20 cellular contexts compared by ENCODE assay signal in the genomic region with DNA sequence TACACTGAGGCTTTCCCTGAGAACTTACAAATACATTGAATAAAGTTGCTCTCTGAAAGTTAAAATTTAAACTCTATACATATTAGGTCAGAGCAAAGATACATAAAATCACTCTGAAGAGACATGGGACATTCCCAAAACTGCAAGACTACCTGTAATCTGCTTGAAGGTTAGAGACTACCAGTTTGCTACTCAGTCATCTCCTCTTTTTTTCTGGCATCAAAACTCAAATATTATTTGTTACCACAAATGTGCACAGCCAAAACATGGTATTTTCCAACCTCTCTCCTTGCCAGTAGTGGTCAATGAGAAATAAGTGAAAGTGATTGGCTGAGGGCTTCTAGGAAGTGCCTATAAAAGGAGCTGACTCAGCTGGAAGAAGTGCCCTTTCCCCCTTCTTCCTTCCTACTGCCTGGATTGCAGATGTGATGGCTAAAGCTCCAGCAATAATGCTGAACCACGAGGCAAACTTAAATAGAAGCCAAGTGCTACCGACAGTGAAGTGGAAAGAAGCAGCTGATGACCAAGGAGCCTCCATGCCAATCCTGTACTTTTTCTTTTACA. TPM values are rescaled to one million over a fixed set of nuclear protein-coding genes. Genes with fewer than 3 reads are reported as not detected.
DNase-seq lines count a peak whose midpoint lies in the region; ATAC-seq, FAIRE-seq and TF ChIP-seq lines count a peak whose summit lies in the region.
"Had no signal": no experiment of that assay in that cellular context is flagged by ENCODE, and none has a peak within 500 bp of the region (broad histone marks: within the 10 kb centered on the region; RNA-seq: fewer than 3 reads in every experiment).

No MANE protein-coding gene starts in this region.

- no peaks in the 10 kb centered on the region for H3K27me3 ChIP-seq in CD4-positive, CD25-positive, alpha-beta regulatory T cell (ENCODE audit: control insufficient read depth, insufficient read depth, low read length)
- H3K27me3 ChIP-seq in upper lobe of left lung (no peaks in the 10 kb centered on the region), gastrocnemius medialis (no peaks in the 10 kb centered on the region), heart right ventricle (no peaks in the 10 kb centered on the region)
- H3K27me3 ChIP-seq: esophagus squamous epithelium had no signal

- CTCF ChIA-PET in A549 (lab: Yijun Ruan, JAX) = interaction anchor here (1.5 kb wide), 1 partner anchor 12 kb away, joined by 4 read pairs; no protein-coding TSS in a partner anchor
- CTCF ChIA-PET in activated CD4-positive, alpha-beta memory T cell treated with anti-CD3 and anti-CD28 coated beads for 36 hours (lab: Charles Lee) = interaction anchor here (0.6 to 3.1 kb wide), 16 partner anchors 10 to 168 kb away, joined by 3 to 24 read pairs (median 4); partner anchors contain the start of gene GZMA

- intact Hi-C loops in activated CD4-positive, alpha-beta memory T cell treated with anti-CD3 and anti-CD28 coated beads for 36 hours (cut with micrococcal nuclease) = loop anchor here (1.0 to 2.0 kb wide), 7 partner anchors 11 to 383 kb away; partner anchors contain the start of gene GZMA
- intact Hi-C loops in gastrocnemius medialis (cut with DNase I; ENCODE audit: low total_unique reads) (no loop called here), heart right ventricle (cut with DNase I) (no loop called here)

- H3K9me3 ChIP-seq in A549 = no peaks in the 10 kb centered on the region
- H3K9me3 ChIP-seq in CD4-positive, CD25-positive, alpha-beta regulatory T cell (ENCODE audit: control insufficient read depth in 2 of 2, low read length in 2 of 2) = no peaks in the 10 kb centered on the region
- no peaks in the 10 kb centered on the region for H3K9me3 ChIP-seq in upper lobe of left lung
- H3K9me3 ChIP-seq in gastrocnemius medialis = no peaks in the 10 kb centered on the region
- H3K9me3 ChIP-seq in heart right ventricle = no peaks in the 10 kb centered on the region
- H3K9me3 ChIP-seq: esophagus squamous epithelium, thoracic aorta had no signal

- peak overlapping the region in 3 of 4 donors; percentile 6 to 67 (median 11) for H3K4me3 Mint-ChIP-seq in CD4-positive, CD25-positive, alpha-beta regulatory T cell
- H3K4me3 Mint-ChIP-seq in activated CD4-positive, alpha-beta memory T cell treated with anti-CD3 and anti-CD28 coated beads for 36 hours = no peak overlapping the region
- H3K4me3 Mint-ChIP-seq in effector memory CD8-positive, alpha-beta T cell = peak overlapping the region; percentile 60 to 66

- no peak for TF ChIP-seq CTCF in A549 (IDR thresholded peaks at IDR 0.05)
- no peak for TF ChIP-seq CTCF in upper lobe of left lung (IDR thresholded peaks at IDR 0.05)
- no peak for TF ChIP-seq CTCF in gastrocnemius medialis (IDR thresholded peaks at IDR 0.05 in 4 of 5, conservative IDR thresholded peaks at IDR 0.05 in 1 of 5)
- no peak for TF ChIP-seq CTCF in heart right ventricle (IDR thresholded peaks at IDR 0.05)

- TF ChIP-seq RAD21 in A549 (conservative IDR thresholded peaks at IDR 0.05 in 1 of 2, IDR thresholded peaks at IDR 0.05 in 1 of 2) = no peak

- H3K9me3 Mint-ChIP-seq in CD4-positive, CD25-positive, alpha-beta regulatory T cell = no peaks in the 10 kb centered on the region
- H3K9me3 Mint-ChIP-seq in activated CD4-positive, alpha-beta memory T cell treated with anti-CD3 and anti-CD28 coated beads for 36 hours = no peaks in the 10 kb centered on the region
- H3K9me3 Mint-ChIP-seq in effector memory CD8-positive, alpha-beta T cell = no peaks in the 10 kb centered on the region

- no peak overlapping the region for H3K4me2 ChIP-seq in A549
- H3K4me2 ChIP-seq: KMS-11 had no signal

- ATAC-seq in A549 (no peak), upper lobe of left lung (ENCODE audit: low FRiP score in 2 of 2) (no peak), gastrocnemius medialis (no peak), heart right ventricle (no peak)
- peak in 1 of 2 donors; percentile 21 for ATAC-seq in CD4-positive, CD25-positive, alpha-beta regulatory T cell (ENCODE audit: low read depth in 2 of 2)
- ATAC-seq in effector memory CD8-positive, alpha-beta T cell (replicated peaks) = no peak

- no peak for TF ChIP-seq POLR2A in A549 (IDR thresholded peaks at IDR 0.05; ENCODE audit: low read length)
- no peak for TF ChIP-seq POLR2A in upper lobe of left lung (IDR thresholded peaks at IDR 0.05)
- no peak for TF ChIP-seq POLR2A in gastrocnemius medialis (IDR thresholded peaks at IDR 0.05)

- H3K27me3 Mint-ChIP-seq in CD4-positive, CD25-positive, alpha-beta regulatory T cell = no peaks in the 10 kb centered on the region
- H3K27me3 Mint-ChIP-seq in activated CD4-positive, alpha-beta memory T cell treated with anti-CD3 and anti-CD28 coated beads for 36 hours = no peaks in the 10 kb centered on the region
- no peaks in the 10 kb centered on the region for H3K27me3 Mint-ChIP-seq in effector memory CD8-positive, alpha-beta T cell

- no peak for TF ChIP-seq EP300 in A549 (IDR thresholded peaks at IDR 0.05)
- no peak for TF ChIP-seq EP300 in upper lobe of left lung (IDR thresholded peaks at IDR 0.05)

- peaks cover 15 to 26% (median 23%) of the 10 kb centered on the region in 4 donors for H3K4me1 Mint-ChIP-seq in CD4-positive, CD25-positive, alpha-beta regulatory T cell
- peaks cover 29% of the 10 kb centered on the region for H3K4me1 Mint-ChIP-seq in activated CD4-positive, alpha-beta memory T cell treated with anti-CD3 and anti-CD28 coated beads for 36 hours (ENCODE audit: low read depth)
- H3K4me1 Mint-ChIP-seq in effector memory CD8-positive, alpha-beta T cell (ENCODE audit: low read depth in 2 of 2) = peaks cover 28 to 60% of the 10 kb centered on the region in 2 donors

- no peaks in the 10 kb centered on the region for H3K36me3 Mint-ChIP-seq in CD4-positive, CD25-positive, alpha-beta regulatory T cell
- no peaks in the 10 kb centered on the region for H3K36me3 Mint-ChIP-seq in activated CD4-positive, alpha-beta memory T cell treated with anti-CD3 and anti-CD28 coated beads for 36 hours
- H3K36me3 Mint-ChIP-seq in effector memory CD8-positive, alpha-beta T cell (ENCODE audit: insufficient read depth) = peaks cover 16% of the 10 kb centered on the region

- 0% methylated on average over 2 of the region's 2 CpGs for WGBS in A549 (ENCODE audit: missing lambda C conversion rate)
- WGBS in upper lobe of left lung, 2 donors = 55 to 88% methylated on average over 2 of the region's 2 CpGs
- 65 to 70% methylated on average over 2 of the region's 2 CpGs for WGBS in heart right ventricle, 2 donors

- no peaks in the 10 kb centered on the region for H3K36me3 ChIP-seq in CD4-positive, CD25-positive, alpha-beta regulatory T cell (ENCODE audit: control insufficient read depth, insufficient read depth, low read length)
- H3K36me3 ChIP-seq in upper lobe of left lung (no peaks in the 10 kb centered on the region), gastrocnemius medialis (no peaks in the 10 kb centered on the region), heart right ventricle (no peaks in the 10 kb centered on the region)
- H3K36me3 ChIP-seq: esophagus squamous epithelium, thoracic aorta had no signal

- FAIRE-seq in A549 (lab: Jason Lieb, UNC) = no peak

- DNase-seq in A549 (ENCODE audit: low read depth in 1 of 2, low spot score in 1 of 2) (no peak), upper lobe of left lung (no peak), gastrocnemius medialis (no peak), heart right ventricle (no peak)
- DNase-seq in CD4-positive, CD25-positive, alpha-beta regulatory T cell = no peak
- no peak for DNase-seq in activated CD4-positive, alpha-beta memory T cell treated with anti-CD3 and anti-CD28 coated beads for 36 hours
- no peak for DNase-seq in effector memory CD8-positive, alpha-beta T cell
- DNase-seq in activated effector memory CD4-positive, alpha-beta T cell treated with Interleukin-2 at 50 U/mL for 16 hours = no peak
- DNase-seq: Calu3, esophagus squamous epithelium, head of caudate nucleus, NCI-H1048, NCI-H2081, nucleus accumbens had no signal

- H3K27ac Mint-ChIP-seq in CD4-positive, CD25-positive, alpha-beta regulatory T cell = peak overlapping the region; percentile 33 to 84 (median 76)
- H3K27ac Mint-ChIP-seq in activated CD4-positive, alpha-beta memory T cell treated with anti-CD3 and anti-CD28 coated beads for 36 hours = peak overlapping the region; percentile 89
- H3K27ac Mint-ChIP-seq in effector memory CD8-positive, alpha-beta T cell = peak overlapping the region; percentile 92 to 94

- H3K27ac ChIP-seq in A549 (no peak overlapping the region), upper lobe of left lung (peak overlapping the region in 2 of 4 donors; percentile 8 to 21), gastrocnemius medialis (no peak overlapping the region), heart right ventricle (peak overlapping the region in 1 of 10 donors; percentile 73)
- H3K27ac ChIP-seq in CD4-positive, CD25-positive, alpha-beta regulatory T cell (ENCODE audit: insufficient read depth, low read length, poor library complexity, severe bottlenecking) = peak overlapping the region; percentile 25
- H3K27ac ChIP-seq: esophagus squamous epithelium, KMS-11, thoracic aorta had no signal

- POLR2A ChIA-PET in A549 (lab: Yijun Ruan, JAX) = no interaction called here
- POLR2A ChIA-PET in activated CD4-positive, alpha-beta memory T cell treated with anti-CD3 and anti-CD28 coated beads for 36 hours (lab: Charles Lee) = interaction anchor here (0.7 to 1.9 kb wide), 9 partner anchors 11 to 104 kb away, joined by 3 to 20 read pairs (median 5); partner anchors contain the start of genes GZMA and GZMK

- in situ Hi-C loops in gastrocnemius medialis (cut with MboI; ENCODE audit: low sequenced_read_pairs in 4 of 4) = no loop called here

- no peaks in the 10 kb centered on the region for H3K4me1 ChIP-seq in A549
- peaks cover 20% of the 10 kb centered on the region for H3K4me1 ChIP-seq in CD4-positive, CD25-positive, alpha-beta regulatory T cell (ENCODE audit: control insufficient read depth, insufficient read depth, low read length, poor library complexity, severe bottlenecking)
- no peaks in the 10 kb centered on the region for H3K4me1 ChIP-seq in upper lobe of left lung
- H3K4me1 ChIP-seq in gastrocnemius medialis = no peaks in the 10 kb centered on the region
- H3K4me1 ChIP-seq in heart right ventricle = peaks cover 0 to 6% (median 0%) of the 10 kb centered on the region in 9 donors
- H3K4me1 ChIP-seq: esophagus squamous epithelium had no signal

- H3K4me3 ChIP-seq in A549 = no peak overlapping the region
- H3K4me3 ChIP-seq in CD4-positive, CD25-positive, alpha-beta regulatory T cell (ENCODE audit: low read depth, low read length) = peak overlapping the region; percentile 27
- H3K4me3 ChIP-seq in upper lobe of left lung = no peak overlapping the region
- no peak overlapping the region for H3K4me3 ChIP-seq in gastrocnemius medialis
- H3K4me3 ChIP-seq in heart right ventricle = no peak overlapping the region
- H3K4me3 ChIP-seq: esophagus squamous epithelium, thoracic aorta had no signal

RNA-seq across cellular contexts. Expression of gene GZMK, which starts 13.8 kb away (rescaled TPM):
- polyA plus RNA-seq in A549 (2011; rRNA removed) = not detected in 2 replicates
- not detected in 2 replicates for polyA plus RNA-seq in A549 (2012; cell fraction: cytosol; rRNA removed)
- polyA plus RNA-seq in A549 (2012; cell fraction: nucleus; rRNA removed) = not detected in 2 replicates
- polyA plus RNA-seq in A549 (2017; fragmentation: RNase III; extraction: RNeasy Plus Mini Kit Qiagen cat#74134 plus additional on column Dnase treatment) = not detected in 3 replicates
- not detected in 2 replicates for polyA minus RNA-seq in A549 (2011; rRNA and poly(A)+ RNA removed)
- total RNA-seq in CD4-positive, CD25-positive, alpha-beta regulatory T cell = 19.8 TPM
- polyA plus RNA-seq in CD4-positive, CD25-positive, alpha-beta regulatory T cell = 10 to 100 TPM; 10.8 to 30.5 (median 22.0) TPM
- total RNA-seq in activated CD4-positive, alpha-beta memory T cell treated with anti-CD3 and anti-CD28 coated beads for 36 hours = 1 to 10 TPM; 1.8 TPM
- total RNA-seq in upper lobe of left lung = 1 to 10 TPM in 5 of 6 donors, not detected in 1; 1.0 to 4.8 (median 2.1) TPM
- under 1 TPM in 2 of 4 donors, not detected in 2; 0.24 to 0.36 TPM for total RNA-seq in gastrocnemius medialis
- 1 to 10 TPM in 2 of 10 donors, under 1 TPM in 4, not detected in 4; 0.17 to 6.0 (median 0.70) TPM for total RNA-seq in heart right ventricle
- polyA plus RNA-seq in heart right ventricle = under 1 TPM; 0.29 to 0.32 TPM
- total RNA-seq: Calu3, cerebellum, NCI-H460, renal cortical epithelial cell, RPMI7951 had no signal

RNA-seq across cellular contexts. Expression of gene ESM1, which starts 52.5 kb away (rescaled TPM):
- polyA plus RNA-seq in A549 (2011; rRNA removed) = not detected in 2 replicates
- not detected in 2 replicates for polyA plus RNA-seq in A549 (2012; cell fraction: cytosol; rRNA removed)
- polyA plus RNA-seq in A549 (2012; cell fraction: nucleus; rRNA removed) = not detected in 2 replicates
- polyA plus RNA-seq in A549 (2017; fragmentation: RNase III; extraction: RNeasy Plus Mini Kit Qiagen cat#74134 plus additional on column Dnase treatment) = not detected in 3 replicates
- not detected in 2 replicates for polyA minus RNA-seq in A549 (2011; rRNA and poly(A)+ RNA removed)
- 0.42 TPM for total RNA-seq in CD4-positive, CD25-positive, alpha-beta regulatory T cell
- under 1 TPM in 3 of 4 donors, not detected in 1; 0.25 to 0.68 (median 0.40) TPM for polyA plus RNA-seq in CD4-positive, CD25-positive, alpha-beta regulatory T cell
- under 1 TPM; 0.45 to 0.56 TPM for total RNA-seq in activated CD4-positive, alpha-beta memory T cell treated with anti-CD3 and anti-CD28 coated beads for 36 hours
- 10 to 100 TPM in 1 of 6 donors, 1 to 10 TPM in 3, under 1 TPM in 1, not detected in 1; 0.86 to 10.3 (median 2.0) TPM for total RNA-seq in upper lobe of left lung
- total RNA-seq in gastrocnemius medialis = under 1 TPM in 2 of 4 donors, not detected in 2; 0.12 to 0.46 TPM
- total RNA-seq in heart right ventricle = 1 to 10 TPM in 2 of 10 donors, under 1 TPM in 7, not detected in 1; 0.13 to 2.0 (median 0.74) TPM
- under 1 TPM in 1 of 2 donors, not detected in 1; 0.72 TPM for polyA plus RNA-seq in heart right ventricle
- total RNA-seq: Calu3 had no signal
